Comparison of ENCODE assay signal across 14 cellular contexts in genomic region chr7:27345964-27346363, GRCh38.
"Had no signal": no experiment of that assay in that cellular context is flagged by ENCODE, and none has a peak within 500 bp of the region (broad histone marks: within the 10 kb centered on the region; RNA-seq: fewer than 3 reads in every experiment).

No MANE protein-coding gene starts in this region.

- H3K4me3 Mint-ChIP-seq: activated B cell treated with CpG ODN at 0.5 μM for 24 hours; activated T-helper 17 cell treated with anti-CD3 and anti-CD28 coated beads, Interleukin-2, amount 50 U/mL, for 72 hours; naive B cell; neural progenitor cell had no signal

- H3K4me2 ChIP-seq: neural progenitor cell had no signal

- H3K36me3 Mint-ChIP-seq: naive B cell, neural progenitor cell had no signal

- H3K9me3 ChIP-seq: sigmoid colon had no signal

- H3K27me3 ChIP-seq: neural progenitor cell, sigmoid colon had no signal

- H3K9ac ChIP-seq: neural progenitor cell had no signal

- H3K36me3 ChIP-seq: neural progenitor cell, sigmoid colon had no signal

- H3K9me3 Mint-ChIP-seq: activated B cell treated with CpG ODN at 0.5 μM for 24 hours; activated T-helper 17 cell treated with anti-CD3 and anti-CD28 coated beads, Interleukin-2, amount 50 U/mL, for 72 hours; neural progenitor cell had no signal

- H3K27ac ChIP-seq: neural progenitor cell had no signal

- H3K4me3 ChIP-seq: lung, neural progenitor cell, sigmoid colon had no signal

- H2AFZ ChIP-seq: neural progenitor cell had no signal

- ATAC-seq: activated T-helper 17 cell treated with anti-CD3 and anti-CD28 coated beads, Interleukin-2, amount 50 U/mL, for 72 hours had no signal

- DNase-seq: activated B cell treated with CpG ODN at 0.5 μM for 24 hours; activated CD4-positive, alpha-beta T cell treated with anti-CD3 and anti-CD28 coated beads for 48 hours; activated naive CD4-positive, alpha-beta T cell treated with Interleukin-2 at 50 U/mL for 16 hours; aorta; head of caudate nucleus; left colon; naive B cell; sigmoid colon; stimulated activated CD4-positive, alpha-beta T cell treated with anti-CD3 and anti-CD28 coated beads, Interleukin-12 subunit alpha, Interleukin-12 subunit beta, amount 100 ng/mL, for 4 hours; stimulated activated CD4-positive, alpha-beta T cell treated with anti-CD3 and anti-CD28 coated beads, Interleukin-2, amount 100 ng/mL, for 24 hours; T-helper 2 cell had no signal

- H3K27ac Mint-ChIP-seq: activated B cell treated with CpG ODN at 0.5 μM for 24 hours; activated T-helper 17 cell treated with anti-CD3 and anti-CD28 coated beads, Interleukin-2, amount 50 U/mL, for 72 hours; naive B cell; neural progenitor cell had no signal

- H3K4me1 Mint-ChIP-seq: activated B cell treated with CpG ODN at 0.5 μM for 24 hours; activated T-helper 17 cell treated with anti-CD3 and anti-CD28 coated beads, Interleukin-2, amount 50 U/mL, for 72 hours; naive B cell; neural progenitor cell had no signal
